In the genomic region with DNA sequence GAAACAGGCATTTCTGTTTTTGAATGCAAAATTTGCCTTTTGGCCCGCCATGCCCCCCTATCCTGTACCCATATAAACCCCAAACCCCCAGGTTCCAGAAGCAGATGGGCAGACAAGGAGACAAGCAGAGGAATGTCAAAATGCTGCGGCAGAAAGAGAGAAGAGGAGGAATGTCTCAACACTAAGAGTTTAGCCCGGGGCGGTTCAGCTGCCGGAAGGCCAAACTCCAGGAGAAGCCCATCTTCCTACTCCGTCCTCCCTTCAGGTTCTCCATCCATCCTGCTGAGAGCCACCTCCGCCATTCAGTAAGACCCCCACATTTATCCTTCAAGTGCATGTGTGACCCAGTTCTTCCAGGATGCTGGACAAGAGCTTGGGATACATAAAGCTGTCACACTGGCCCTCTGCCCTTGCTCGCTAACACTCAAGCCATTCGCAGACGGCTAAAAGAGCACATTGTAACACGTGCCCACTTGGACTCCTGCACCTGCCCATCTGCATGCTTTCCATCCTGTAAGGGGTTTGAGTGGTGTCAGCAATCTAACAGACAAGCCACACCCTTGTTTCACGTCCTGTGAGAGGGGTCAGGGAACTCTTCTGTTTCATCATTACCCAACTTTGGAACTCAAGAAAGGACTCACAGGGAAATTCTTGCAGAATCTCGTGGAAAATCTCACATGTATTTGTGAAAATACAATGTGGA, we compare ENCODE assay signal across 32 cellular contexts. TPM values are rescaled to one million over a fixed set of nuclear protein-coding genes. Genes with fewer than 3 reads are reported as not detected.
DNase-seq lines count a peak whose midpoint lies in the region; ATAC-seq, FAIRE-seq and TF ChIP-seq lines count a peak whose summit lies in the region.
"Had no signal": no experiment of that assay in that cellular context is flagged by ENCODE, and none has a peak within 500 bp of the region (broad histone marks: within the 10 kb centered on the region; RNA-seq: fewer than 3 reads in every experiment).

No MANE protein-coding gene starts in this region.

- H3K36me3 Mint-ChIP-seq in GM23338 (ENCODE audit: low read depth) (peaks cover 14% of the 10 kb centered on the region), nephron (ENCODE audit: low read depth) (peaks cover 4% of the 10 kb centered on the region)

- DNase-seq in GM23338 (ENCODE audit: low spot score) (no peak), GM12878 (ENCODE audit: low read depth, low spot score) (no peak), MG63 (no peak), T-helper 2 cell (no peak), GM20000 (ENCODE audit: low spot score) (no peak)
- DNase-seq: activated CD4-positive, alpha-beta memory T cell treated with anti-CD3 and anti-CD28 coated beads, Interleukin-2, amount 10 ng/mL, durations not matched to agents 7 days and 5 days; activated CD8-positive, alpha-beta memory T cell treated with anti-CD3 and anti-CD28 coated beads, Interleukin-2, amount 50 U/mL, for 48 hours; activated naive CD4-positive, alpha-beta T cell treated with anti-CD3 and anti-CD28 coated beads for 36 hours; amniotic stem cell; DMS 273 treated with DMSO at 0.1 percent for 48 hours; gastrocnemius medialis; H7; lower lobe of right lung; mucosa of descending colon; NCI-H146; pancreas; Peyer's patch; SHP77 treated with DMSO at 0.1 percent for 48 hours; stimulated activated CD4-positive, alpha-beta T cell treated with anti-CD3 and anti-CD28 coated beads, Interleukin-2, amount 100 ng/mL, for 24 hours; stimulated activated naive CD8-positive, alpha-beta T cell treated with anti-CD3 and anti-CD28 coated beads, Interleukin-15, Interleukin-2, amounts not matched to agents 100 U/mL and 50 U/mL, for 24 hours; testis had no signal

- no peak for TF ChIP-seq EP300 in GM12878 (IDR thresholded peaks at IDR 0.05; ENCODE audit: borderline replicate concordance in 1 of 2, control insufficient read depth in 1 of 2, low read depth in 2 of 2, low read length in 2 of 2)

- RAD21 ChIA-PET in GM12878 (lab: Charles Lee; ENCODE audit: unreplicated experiment) = interaction anchor here (0.8 to 1.1 kb wide), 2 partner anchors 8 to 29 kb away, joined by 3 read pairs; no protein-coding TSS in a partner anchor

- H3K4me1 Mint-ChIP-seq in GM23338 (peaks cover 7% of the 10 kb centered on the region), nephron (peaks cover 4% of the 10 kb centered on the region)

- H3K27me3 ChIP-seq in BLaER1 (no peaks in the 10 kb centered on the region), GM23338 (ENCODE audit: insufficient read depth) (no peaks in the 10 kb centered on the region), GM12878 (replicated peaks in 1 of 2; ENCODE audit: control insufficient read depth in 2 of 2, insufficient read depth in 2 of 2, low read length in 1 of 2) (no peaks in the 10 kb centered on the region), MG63 (no peaks in the 10 kb centered on the region)
- H3K27me3 ChIP-seq: gastrocnemius medialis, hepatocyte, pancreas, Peyer's patch, testis had no signal

- H3K79me2 ChIP-seq in GM23338 (replicated peaks; ENCODE audit: insufficient read depth) = no peaks in the 10 kb centered on the region
- no peaks in the 10 kb centered on the region; the same call in 1 of the 2 replicates for H3K79me2 ChIP-seq in GM12878 (ENCODE audit: control insufficient read depth, insufficient read depth, low read length)
- H3K79me2 ChIP-seq: hepatocyte had no signal

- 64% methylated on average over 13 of the region's 13 CpGs for WGBS in GM12878 (ENCODE audit: insufficient coverage, insufficient replicate concordance, low lambda C conversion rate, missing lambda C conversion rate)

- no peak overlapping the region for H3K27ac Mint-ChIP-seq in GM23338
- H3K27ac Mint-ChIP-seq in nephron = peak overlapping the region in 2 of 3 experiments; percentile 19 to 47
- H3K27ac Mint-ChIP-seq: activated naive CD4-positive, alpha-beta T cell treated with anti-CD3 and anti-CD28 coated beads for 36 hours; B cell had no signal

- intact Hi-C loops in GM12878 (cut with micrococcal nuclease; ENCODE audit: unreplicated experiment) = no loop called here

- H3K9me3 Mint-ChIP-seq in GM23338 = peaks cover 17% of the 10 kb centered on the region
- H3K9me3 Mint-ChIP-seq in nephron = peaks cover 18% of the 10 kb centered on the region

- H2AFZ ChIP-seq in GM23338 = peak overlapping the region; percentile 94
- H2AFZ ChIP-seq in GM12878 (ENCODE audit: control insufficient read depth, low read depth, low read length) = no peak overlapping the region

- H3K27me3 Mint-ChIP-seq in GM23338 (ENCODE audit: insufficient read depth, low read depth, poor library complexity) (no peaks in the 10 kb centered on the region), nephron (ENCODE audit: low read depth) (no peaks in the 10 kb centered on the region)
- H3K27me3 Mint-ChIP-seq: B cell had no signal

- H3K4me3 Mint-ChIP-seq in GM23338 (no peak overlapping the region), nephron (no peak overlapping the region)
- H3K4me3 Mint-ChIP-seq: activated CD4-positive, alpha-beta memory T cell treated with anti-CD3 and anti-CD28 coated beads, Interleukin-2, amount 10 ng/mL, durations not matched to agents 7 days and 5 days; activated naive CD4-positive, alpha-beta T cell treated with anti-CD3 and anti-CD28 coated beads for 36 hours; B cell had no signal

- POLR2A ChIA-PET in GM12878 (lab: Charles Lee) = interaction anchor here (0.6 kb wide), 1 partner anchor 25 kb away, joined by 3 read pairs; no protein-coding TSS in a partner anchor

- H4K20me1 ChIP-seq in BLaER1 = no peaks in the 10 kb centered on the region
- H4K20me1 ChIP-seq in GM23338 (replicated peaks; ENCODE audit: insufficient read depth) = no peaks in the 10 kb centered on the region
- H4K20me1 ChIP-seq in GM12878 (ENCODE audit: control insufficient read depth, insufficient read depth) = no peaks in the 10 kb centered on the region

- CTCF ChIA-PET in GM12878 (lab: Yijun Ruan, JAX) = no interaction called here

- ATAC-seq in GM23338 (no peak), GM12878 (peak; percentile 9; the same call in 1 of the 3 replicates)
- ATAC-seq: gastrocnemius medialis had no signal

- H3K4me2 ChIP-seq in BLaER1 (peak overlapping the region; percentile 86), GM23338 (no peak overlapping the region), GM12878 (ENCODE audit: control insufficient read depth, insufficient read depth) (peak overlapping the region; percentile 71; the same call in 1 of the 2 replicates)
- H3K4me2 ChIP-seq: hepatocyte had no signal

- peaks cover 33% of the 10 kb centered on the region for H3K9me3 ChIP-seq in BLaER1
- peaks cover 5% of the 10 kb centered on the region for H3K9me3 ChIP-seq in GM12878 (replicated peaks; ENCODE audit: control insufficient read depth, insufficient read depth, low read length)
- no peaks in the 10 kb centered on the region for H3K9me3 ChIP-seq in MG63
- H3K9me3 ChIP-seq: gastrocnemius medialis, lower lobe of right lung, pancreas, testis had no signal

- TF ChIP-seq RAD21 in GM12878 (IDR thresholded peaks at IDR 0.05; ENCODE audit: insufficient read depth, low read depth, low read length) = no peak

- in situ Hi-C loops in GM12878 (cut with MboI) = loop anchor here (25.0 kb wide), 1 partner anchor 286 kb away; a partner anchor contains a TSS

- H3K9ac ChIP-seq in BLaER1 (no peak overlapping the region), GM12878 (ENCODE audit: control insufficient read depth, insufficient read depth, low read length) (no peak overlapping the region)

- SMC1A ChIA-PET in GM12878 (lab: Charles Lee; ENCODE audit: uncharacterized antibody, unreplicated experiment) = no interaction called here

- BruUV-seq in GM12878 (replicated peaks; lab: Mats Ljungman, UMichigan) = no TSS peak

- H3F3A ChIP-seq in GM23338 (replicated peaks; ENCODE audit: low read depth) = peaks cover 3% of the 10 kb centered on the region; the same call in 1 of the 2 replicates

- H3K27ac ChIP-seq in BLaER1 (peak overlapping the region; percentile 53; the same call in 1 of the 2 replicates), GM23338 (ENCODE audit: low read depth) (no peak overlapping the region), GM12878 (ENCODE audit: control insufficient read depth, insufficient read depth) (no peak overlapping the region)
- H3K27ac ChIP-seq: lower lobe of right lung had no signal

- H3K4me3 ChIP-seq in BLaER1 (no peak overlapping the region), GM23338 (no peak overlapping the region), GM12878 (no peak overlapping the region), MG63 (no peak overlapping the region)
- H3K4me3 ChIP-seq: gastrocnemius medialis, hepatocyte, lower lobe of right lung, mucosa of descending colon, pancreas, Peyer's patch, testis had no signal

- peaks cover 8% of the 10 kb centered on the region; the same call in 1 of the 2 replicates for H3K36me3 ChIP-seq in BLaER1
- no peaks in the 10 kb centered on the region; the same call in 1 of the 2 replicates for H3K36me3 ChIP-seq in GM23338 (ENCODE audit: insufficient read depth)
- H3K36me3 ChIP-seq in GM12878 (ENCODE audit: control insufficient read depth in 2 of 2, insufficient read depth in 2 of 2, low read length in 1 of 2) = no peaks in the 10 kb centered on the region
- H3K36me3 ChIP-seq in MG63 = no peaks in the 10 kb centered on the region
- H3K36me3 ChIP-seq: gastrocnemius medialis, lower lobe of right lung, pancreas, Peyer's patch had no signal

- TF ChIP-seq POLR2A in GM12878 (IDR thresholded peaks at IDR 0.05; ENCODE audit: low read depth, low read length) = no peak

- no peak for FAIRE-seq in GM12878 (lab: Jason Lieb, UNC)
- FAIRE-seq: bronchial epithelial cell, pancreas, urothelium cell line had no signal

- TF ChIP-seq CTCF in GM23338 (conservative IDR thresholded peaks at IDR 0.05; ENCODE audit: low read depth in 2 of 2) (no peak), GM12878 (IDR thresholded peaks at IDR 0.05 in 2 of 3, conservative IDR thresholded peaks at IDR 0.05 in 1 of 3; ENCODE audit: control insufficient read depth in 2 of 3, extremely low read depth in 1 of 3, insufficient read depth in 1 of 3, low read depth in 3 of 3, low read length in 3 of 3) (no peak), nephron (IDR thresholded peaks at IDR 0.05; ENCODE audit: unreplicated experiment in 3 of 3) (no peak), GM20000 (IDR thresholded peaks at IDR 0.05; ENCODE audit: extremely low read depth, missing control alignments) (no peak)

- H3K4me1 ChIP-seq in BLaER1 (peaks cover 44% of the 10 kb centered on the region), GM23338 (ENCODE audit: insufficient read depth) (peaks cover 14% of the 10 kb centered on the region), GM12878 (ENCODE audit: control insufficient read depth, insufficient read depth, low read length) (peaks cover 18% of the 10 kb centered on the region)
- H3K4me1 ChIP-seq: gastrocnemius medialis, pancreas, Peyer's patch, testis had no signal

- H3K9me2 ChIP-seq in GM23338 (ENCODE audit: insufficient read depth) = no peaks in the 10 kb centered on the region

RNA-seq across cellular contexts. Expression of a gene that starts 31.3 kb away (rescaled TPM):
- 0.14 TPM in 1 of 2 replicates, not detected in the other for total RNA-seq in GM23338 (2014; rRNA removed; shearing (Covaris generic))
- polyA plus RNA-seq in GM23338 (2016; fragmentation: Nextera tagmentation; extraction: Ambion mirVana) (0.10 TPM in 1 of 2 replicates, not detected in the other), GM12878 (2011; rRNA removed) (149 and 243 TPM in 2 replicates), GM12878 (2014; fragmentation: Illumina TruSeq; extraction: Trizol) (118 and 166 TPM in 2 replicates), GM12878 (2014; fragmentation: Nextera tagmentation; extraction: Ambion mirVana) (10 to 100 TPM; 31.5 to 41.8 TPM), GM12878 (2014; rRNA removed) (65.8 and 79.3 TPM in 2 replicates), GM12878 (2016; fragmentation: Nextera tagmentation; extraction: Ambion mirVana) (10 to 100 TPM; 45.9 to 47.1 TPM)
- 307 and 331 TPM in 2 replicates for total RNA-seq in GM12878 (2013; cell fraction: nucleolus; rRNA removed)
- total RNA-seq in GM12878 (2014; rRNA removed) (82.7 and 109 TPM in 2 replicates), GM12878 (2014; rRNA removed; fragmentation: Illumina TruSeq; extraction: Trizol) (107 and 109 TPM in 2 replicates), GM12878 (2021) (50.4 and 52.8 TPM in 2 replicates)
- 37.6 TPM for polyA plus RNA-seq in GM12878 (2011; ENCODE audit: low read depth)
- 53.5 and 61.0 TPM in 2 replicates for polyA plus RNA-seq in GM12878 (2011; cell fraction: cytosol; rRNA removed)
- 75.6 and 82.5 TPM in 2 replicates for polyA plus RNA-seq in GM12878 (2011; cell fraction: nucleus; rRNA removed)
- 49.5 and 69.6 TPM in 2 replicates for polyA plus RNA-seq in GM12878 (2012)
- polyA minus RNA-seq in GM12878 (2011; rRNA and poly(A)+ RNA removed) = 80.6 and 111 TPM in 2 replicates
- polyA minus RNA-seq in GM12878 (2011; cell fraction: cytosol; rRNA and poly(A)+ RNA removed) = 23.4 and 28.1 TPM in 2 replicates
- polyA minus RNA-seq in GM12878 (2011; cell fraction: nucleus; rRNA and poly(A)+ RNA removed) = 39.7 and 47.2 TPM in 2 replicates
- total RNA-seq in MG63 (2014; rRNA removed; shearing (Covaris generic); ENCODE audit: low replicate concordance) = not detected in 2 replicates
- total RNA-seq: bronchial epithelial cell, endothelial cell of umbilical vein, fibroblast of lung, gastrocnemius medialis, H7, hepatocyte, LHCN-M2, NCI-H460 had no signal
- polyA plus RNA-seq: endothelial cell of umbilical vein, fibroblast of lung, hepatocyte had no signal

RNA-seq across cellular contexts. Expression of a gene that starts 53.1 kb away (rescaled TPM):
- 0.07 TPM in 1 of 2 replicates, not detected in the other for total RNA-seq in GM23338 (2014; rRNA removed; shearing (Covaris generic))
- polyA plus RNA-seq in GM23338 (2016; fragmentation: Nextera tagmentation; extraction: Ambion mirVana) (not detected in 2 replicates), GM12878 (2011; rRNA removed) (57.1 and 86.9 TPM in 2 replicates), GM12878 (2014; fragmentation: Illumina TruSeq; extraction: Trizol) (35.0 and 46.6 TPM in 2 replicates), GM12878 (2014; fragmentation: Nextera tagmentation; extraction: Ambion mirVana) (1 to 10 TPM; 9.3 to 9.5 TPM), GM12878 (2014; rRNA removed) (13.0 and 16.5 TPM in 2 replicates), GM12878 (2016; fragmentation: Nextera tagmentation; extraction: Ambion mirVana) (10 to 100 TPM; 17.1 to 17.9 TPM)
- total RNA-seq in GM12878 (2013; cell fraction: nucleolus; rRNA removed) = 324 and 329 TPM in 2 replicates
- total RNA-seq in GM12878 (2014; rRNA removed) (33.7 and 41.4 TPM in 2 replicates), GM12878 (2014; rRNA removed; fragmentation: Illumina TruSeq; extraction: Trizol) (33.9 and 35.1 TPM in 2 replicates), GM12878 (2021) (22.4 and 22.9 TPM in 2 replicates)
- 21.7 TPM for polyA plus RNA-seq in GM12878 (2011; ENCODE audit: low read depth)
- 22.3 and 24.5 TPM in 2 replicates for polyA plus RNA-seq in GM12878 (2011; cell fraction: cytosol; rRNA removed)
- 41.1 and 61.6 TPM in 2 replicates for polyA plus RNA-seq in GM12878 (2011; cell fraction: nucleus; rRNA removed)
- polyA plus RNA-seq in GM12878 (2012) = 26.0 and 27.3 TPM in 2 replicates
- 75.7 and 81.3 TPM in 2 replicates for polyA minus RNA-seq in GM12878 (2011; rRNA and poly(A)+ RNA removed)
- 20.4 and 25.1 TPM in 2 replicates for polyA minus RNA-seq in GM12878 (2011; cell fraction: cytosol; rRNA and poly(A)+ RNA removed)
- 110 and 111 TPM in 2 replicates for polyA minus RNA-seq in GM12878 (2011; cell fraction: nucleus; rRNA and poly(A)+ RNA removed)
- total RNA-seq in MG63 (2014; rRNA removed; shearing (Covaris generic); ENCODE audit: low replicate concordance) = 0.07 TPM in 1 of 2 replicates, not detected in the other
- polyA plus RNA-seq: neural cell had no signal

Comparison
In these comparisons a context has a peak if more than half of its experiments do, and no peak if none do; other contexts are left out.
1. RNA of a gene that starts 31.3 kb away (total RNA-seq): 50.4 to 331 TPM in GM12878; 0.14 TPM in GM23338 and not detected in MG63; every median in the first group is over 10 times any median in the second.
2. RNA of a gene that starts 53.1 kb away (total RNA-seq): 22.4 to 329 TPM in GM12878; 0.07 TPM in GM23338 and 0.07 TPM in MG63; every median in the first group is over 10 times any median in the second.